Comparison of ENCODE assay signal across 10 cellular contexts in genomic region chr17:48439875-48440505, GRCh38. TPM values are rescaled to one million over a fixed set of nuclear protein-coding genes. Genes with fewer than 3 reads are reported as not detected.
DNase-seq lines count a peak whose midpoint lies in the region; ATAC-seq and TF ChIP-seq lines count a peak whose summit lies in the region.
"Had no signal": no experiment of that assay in that cellular context is flagged by ENCODE, and none has a peak within 500 bp of the region (broad histone marks: within the 10 kb centered on the region; RNA-seq: fewer than 3 reads in every experiment).

No MANE protein-coding gene starts in this region.

- TF ChIP-seq CTCF in ovary (IDR thresholded peaks at IDR 0.05) (no peak), left ventricle myocardium inferior (IDR thresholded peaks at IDR 0.05; ENCODE audit: borderline replicate concordance) (no peak)

- H3K4me1 ChIP-seq in ovary (ENCODE audit: insufficient read depth): no peaks in the 10 kb centered on the region
- H3K4me1 ChIP-seq in left ventricle myocardium inferior: no peaks in the 10 kb centered on the region

- no peaks in the 10 kb centered on the region for H3K27me3 ChIP-seq in ovary
- peaks cover 68% of the 10 kb centered on the region for H3K27me3 ChIP-seq in left ventricle myocardium inferior (ENCODE audit: low read depth)

- no peak for TF ChIP-seq POLR2A in ovary (IDR thresholded peaks at IDR 0.05)

- intact Hi-C loops in ovary (cut with DNase I): no loop called here
- intact Hi-C loops in left ventricle myocardium inferior (cut with micrococcal nuclease): no loop called here

- ATAC-seq in GM18870 (IDR thresholded peaks at IDR 0.05; ENCODE audit: unreplicated experiment): no peak

- peak overlapping the region; percentile 30; the same call in 1 of the 2 replicates for H3K4me3 ChIP-seq in Jurkat, Clone E6-1 (ENCODE audit: low read length)
- H3K4me3 ChIP-seq in ovary (no peak overlapping the region), left ventricle myocardium inferior (no peak overlapping the region)

- H3K27ac ChIP-seq in ovary (no peak overlapping the region), left ventricle myocardium inferior (replicated peaks) (no peak overlapping the region)

- 56 to 68% (median 57%) methylated on average over 8 of the region's 8 CpGs for WGBS in ovary, 3 donors

- H3K36me3 ChIP-seq in ovary (no peaks in the 10 kb centered on the region), left ventricle myocardium inferior (no peaks in the 10 kb centered on the region)

- no peak for TF ChIP-seq EP300 in ovary (IDR thresholded peaks at IDR 0.05)

- no peaks in the 10 kb centered on the region for H3K9me3 ChIP-seq in ovary
- H3K9me3 ChIP-seq in left ventricle myocardium inferior (replicated peaks): no peaks in the 10 kb centered on the region

- DNase-seq in CD1c-positive myeloid dendritic cell (ENCODE audit: extremely low spot score) (peak; percentile 24), left kidney (ENCODE audit: low read depth, low spot score) (peak; percentile 93), ovary (no peak), HK-2 (ENCODE audit: unreplicated experiment) (no peak), left ventricle myocardium inferior (no peak)
- peak; percentile 74 for DNase-seq in Jurkat, Clone E6-1 (ENCODE audit: low read depth, low spot score)
- DNase-seq in activated CD4-positive, alpha-beta T cell treated with anti-CD3 and anti-CD28 coated beads, Interleukin-2, amount 50 U/mL, for 1 hour: peak; percentile 56
- DNase-seq: DMS 273 treated with DMSO at 0.1 percent for 48 hours, NCI-H526 had no signal

RNA-seq across cellular contexts. Expression of gene SKAP1, which starts 10.0 kb away (rescaled TPM):
- polyA plus RNA-seq in Jurkat, Clone E6-1 (2012; ENCODE audit: insufficient read depth, insufficient read length): 35.2 TPM
- total RNA-seq in ovary (1 to 10 TPM in 5 of 7 donors, under 1 TPM in 1, not detected in 1; 0.30 to 6.0 (median 2.4) TPM), left ventricle myocardium inferior (0.27 TPM)
- 1 to 10 TPM in 1 of 2 donors, under 1 TPM in 1; 0.70 to 4.8 TPM for polyA plus RNA-seq in ovary

Comparison
In these comparisons a context has a peak if more than half of its experiments do, and no peak if none do; other contexts are left out.
1. DNase-seq: peak in CD1c-positive myeloid dendritic cell (single experiment), Jurkat, Clone E6-1 (single experiment), activated CD4-positive, alpha-beta T cell treated with anti-CD3 and anti-CD28 coated beads, Interleukin-2, amount 50 U/mL, for 1 hour (single experiment) and left kidney (single experiment); none in ovary (0 of 5), HK-2 (single experiment) and left ventricle myocardium inferior (single experiment).